Comparison of ENCODE assay signal across 17 cellular contexts in genomic region chr12:38515912-38516311, GRCh38.
"Had no signal": no experiment of that assay in that cellular context is flagged by ENCODE, and none has a peak within 500 bp of the region (broad histone marks: within the 10 kb centered on the region; RNA-seq: fewer than 3 reads in every experiment).

No MANE protein-coding gene starts in this region.

- H3K27ac ChIP-seq: adrenal gland, breast epithelium, coronary artery, esophagus squamous epithelium, lower lobe of right lung, ovary, vagina had no signal

- ATAC-seq: activated CD4-positive, CD25-positive, alpha-beta regulatory T cell treated with anti-CD3 and anti-CD28 coated beads, Interleukin-2, amount 50 U/mL, for 24 hours; left cardiac atrium; lower lobe of right lung had no signal

- H3K36me3 ChIP-seq: adrenal gland, breast epithelium, esophagus squamous epithelium, lower lobe of right lung, ovary, tibial nerve, vagina had no signal

- H3K27me3 ChIP-seq: adrenal gland, breast epithelium, esophagus squamous epithelium, ovary, tibial nerve, vagina had no signal

- H3K36me3 Mint-ChIP-seq: activated naive CD4-positive, alpha-beta T cell treated with anti-CD3 and anti-CD28 coated beads, Interleukin-2, amount 50 U/mL, for 24 hours had no signal

- H3K4me3 ChIP-seq: adrenal gland, breast epithelium, coronary artery, esophagus squamous epithelium, lower lobe of right lung, ovary, tibial nerve, vagina had no signal

- H3K4me3 Mint-ChIP-seq: activated naive CD4-positive, alpha-beta T cell treated with anti-CD3 and anti-CD28 coated beads, Interleukin-2, amount 50 U/mL, for 24 hours had no signal

- H3K4me1 ChIP-seq: breast epithelium, esophagus squamous epithelium, vagina had no signal

- DNase-seq: activated gamma-delta T cell; adrenal gland; esophagus squamous epithelium; left cardiac atrium; lower lobe of right lung; ovary; stimulated activated CD4-positive, alpha-beta T cell treated with anti-CD3 and anti-CD28 coated beads, Interleukin-12 subunit alpha, Interleukin-12 subunit beta, amount 100 ng/mL, for 4 hours; stimulated activated CD4-positive, alpha-beta T cell treated with anti-CD3 and anti-CD28 coated beads, Interleukin-1b, Interleukin-23, amount 100 ng/mL, for 48 hours; stimulated activated CD8-positive, alpha-beta memory T cell treated with anti-CD3 and anti-CD28 coated beads, Interleukin-4, amount 100 ng/mL, for 48 hours; stimulated activated naive CD4-positive, alpha-beta T cell; T1000 had no signal

- H3K9me3 ChIP-seq: adrenal gland, breast epithelium, lower lobe of right lung, ovary, tibial nerve, vagina had no signal

- H3K4me1 Mint-ChIP-seq: activated naive CD4-positive, alpha-beta T cell treated with anti-CD3 and anti-CD28 coated beads, Interleukin-2, amount 50 U/mL, for 24 hours had no signal

- H3K27ac Mint-ChIP-seq: activated naive CD4-positive, alpha-beta T cell treated with anti-CD3 and anti-CD28 coated beads, Interleukin-2, amount 50 U/mL, for 24 hours had no signal

- H3K27me3 Mint-ChIP-seq: activated naive CD4-positive, alpha-beta T cell treated with anti-CD3 and anti-CD28 coated beads, Interleukin-2, amount 50 U/mL, for 24 hours had no signal

- H3K9me3 Mint-ChIP-seq: activated naive CD4-positive, alpha-beta T cell treated with anti-CD3 and anti-CD28 coated beads, Interleukin-2, amount 50 U/mL, for 24 hours had no signal
